In genomic region chr2:231680992-231681852, GRCh38 we compare ENCODE assay signal across 1 cellular context.
TF ChIP-seq lines count a peak whose summit lies in the region.

No MANE protein-coding gene starts in this region.

TF ChIP-seq in HepG2, 621 proteins besides CTCF, POLR2A, EP300 and RAD21 (continued from another document and continues in another):
- TF ChIP-seq HNF1B (CRISPR knock-in tag; IDR thresholded peaks at IDR 0.05) (peak; percentile 63; the same call in 1 of the 2 replicates), TRIM24 (CRISPR knock-in tag; IDR thresholded peaks at IDR 0.05) (0 out of 2 replicates have a peak, but pooled peaks have one; percentile 5), DDIT3 (CRISPR knock-in tag; IDR thresholded peaks at IDR 0.05) (0 out of 2 replicates have a peak, but pooled peaks have one; percentile 20), SALL2 (CRISPR knock-in tag; IDR thresholded peaks at IDR 0.05) (peak; percentile 91; the same call in 1 of the 2 replicates), HES4 (CRISPR knock-in tag; IDR thresholded peaks at IDR 0.05; ENCODE audit: borderline replicate concordance) (peak; percentile 79), TOPORS (CRISPR knock-in tag; IDR thresholded peaks at IDR 0.05) (peak; percentile 98), TEAD3 (CRISPR knock-in tag; optimal IDR thresholded peaks at IDR 0.05; ENCODE audit: borderline replicate concordance) (peak; percentile 32), SAFB2 (CRISPR knock-in tag; IDR thresholded peaks at IDR 0.05; ENCODE audit: borderline replicate concordance, low read depth) (peak; percentile 97; the same call in 1 of the 2 replicates), ZNF329 (CRISPR knock-in tag; IDR thresholded peaks at IDR 0.05; ENCODE audit: low read depth) (peak; percentile 75; the same call in 1 of the 2 replicates), TCF12 (IDR thresholded peaks at IDR 0.05) (no peak), TCF12 (CRISPR knock-in tag; IDR thresholded peaks at IDR 0.05) (no peak), ZC3H13 (CRISPR knock-in tag; IDR thresholded peaks at IDR 0.05) (peak; percentile 59; the same call in 1 of the 2 replicates), IRF2 (CRISPR knock-in tag; IDR thresholded peaks at IDR 0.05) (peak; percentile 37; the same call in 1 of the 2 replicates), HMGXB4 (CRISPR knock-in tag; IDR thresholded peaks at IDR 0.05; ENCODE audit: borderline replicate concordance in 1 of 2, low read depth in 1 of 2) (peak; percentile 23 to 64), ZBTB25 (CRISPR knock-in tag; IDR thresholded peaks at IDR 0.05) (peak; percentile 17; the same call in 1 of the 2 replicates), ZNF407 (CRISPR knock-in tag; IDR thresholded peaks at IDR 0.05; ENCODE audit: not compliant biosample characterization) (peak; percentile 60), RFXANK (CRISPR knock-in tag; IDR thresholded peaks at IDR 0.05) (no peak), SIN3A (IDR thresholded peaks at IDR 0.05; ENCODE audit: borderline replicate concordance, low read depth, low read length) (peak; percentile 66; the same call in 1 of the 2 replicates), CSRNP1 (CRISPR knock-in tag; IDR thresholded peaks at IDR 0.05) (peak; percentile 87), ZMYM4 (CRISPR knock-in tag; IDR thresholded peaks at IDR 0.05) (peak; percentile 86), ZNF577 (CRISPR knock-in tag; IDR thresholded peaks at IDR 0.05; ENCODE audit: borderline replicate concordance, low read depth) (no peak), CAMTA2 (CRISPR knock-in tag; IDR thresholded peaks at IDR 0.05; ENCODE audit: borderline replicate concordance) (no peak), ZNF570 (CRISPR knock-in tag; IDR thresholded peaks at IDR 0.05; ENCODE audit: borderline replicate concordance) (peak; percentile 79; the same call in 1 of the 2 replicates), CREB3 (CRISPR knock-in tag; IDR thresholded peaks at IDR 0.05) (peak; percentile 92), MLXIP (CRISPR knock-in tag; IDR thresholded peaks at IDR 0.05; ENCODE audit: borderline replicate concordance) (peak; percentile 80), ZBTB33 (CRISPR knock-in tag; IDR thresholded peaks at IDR 0.05) (0 out of 2 replicates have a peak, but pooled peaks have one; percentile 3), HINFP (CRISPR knock-in tag; IDR thresholded peaks at IDR 0.05; ENCODE audit: low read depth) (no peak; the same call in 1 of the 2 replicates), SPEN (CRISPR knock-in tag; IDR thresholded peaks at IDR 0.05; ENCODE audit: low read depth) (peak; percentile 97), MXD4 (CRISPR knock-in tag; IDR thresholded peaks at IDR 0.05) (peak; percentile 68; the same call in 1 of the 2 replicates), KDM3A (CRISPR knock-in tag; IDR thresholded peaks at IDR 0.05; ENCODE audit: low read depth) (peak; percentile 27; the same call in 1 of the 2 replicates)
